ENCODE assay signal across 1 cellular context in the genomic region with DNA sequence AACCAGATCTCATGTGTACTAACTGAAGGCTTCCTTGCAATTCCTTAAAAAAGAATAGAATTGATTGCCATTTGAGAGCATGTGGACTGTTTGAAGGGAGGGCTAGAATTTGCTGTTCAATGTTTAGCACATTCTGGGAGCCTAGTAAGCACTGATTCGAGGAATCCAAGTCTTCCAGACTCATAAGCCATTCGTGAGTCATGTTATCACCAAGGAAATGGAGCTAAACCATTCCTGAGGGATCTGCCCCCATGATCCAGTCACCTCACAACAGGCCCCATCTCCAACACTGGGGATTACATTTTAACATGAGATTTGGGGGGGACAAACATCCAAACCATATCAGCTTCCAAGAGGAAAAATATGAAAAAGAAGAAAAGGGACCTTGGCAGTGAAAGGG.
TF ChIP-seq lines count a peak whose summit lies in the region.

No MANE protein-coding gene starts in this region.

TF ChIP-seq in WTC11, 78 proteins besides CTCF, POLR2A, EP300 and RAD21 (continued from another document):
- TF ChIP-seq PRDM15 (CRISPR knock-in tag; IDR thresholded peaks at IDR 0.05) = no peak
- no peak for TF ChIP-seq ZNF219 (CRISPR knock-in tag; IDR thresholded peaks at IDR 0.05; ENCODE audit: borderline replicate concordance)
- TF ChIP-seq GTF2I (CRISPR knock-in tag; conservative IDR thresholded peaks at IDR 0.05) = no peak
- no peak for TF ChIP-seq NR3C1 (CRISPR knock-in tag; conservative IDR thresholded peaks at IDR 0.05; ENCODE audit: low read depth)
- TF ChIP-seq ATF2 (CRISPR knock-in tag; IDR thresholded peaks at IDR 0.05; ENCODE audit: borderline replicate concordance, low read depth) = no peak
- TF ChIP-seq ZNF423 (CRISPR knock-in tag; IDR thresholded peaks at IDR 0.05) = no peak
- TF ChIP-seq SP1 (CRISPR knock-in tag; conservative IDR thresholded peaks at IDR 0.05) = no peak
- TF ChIP-seq, protein P1, sequence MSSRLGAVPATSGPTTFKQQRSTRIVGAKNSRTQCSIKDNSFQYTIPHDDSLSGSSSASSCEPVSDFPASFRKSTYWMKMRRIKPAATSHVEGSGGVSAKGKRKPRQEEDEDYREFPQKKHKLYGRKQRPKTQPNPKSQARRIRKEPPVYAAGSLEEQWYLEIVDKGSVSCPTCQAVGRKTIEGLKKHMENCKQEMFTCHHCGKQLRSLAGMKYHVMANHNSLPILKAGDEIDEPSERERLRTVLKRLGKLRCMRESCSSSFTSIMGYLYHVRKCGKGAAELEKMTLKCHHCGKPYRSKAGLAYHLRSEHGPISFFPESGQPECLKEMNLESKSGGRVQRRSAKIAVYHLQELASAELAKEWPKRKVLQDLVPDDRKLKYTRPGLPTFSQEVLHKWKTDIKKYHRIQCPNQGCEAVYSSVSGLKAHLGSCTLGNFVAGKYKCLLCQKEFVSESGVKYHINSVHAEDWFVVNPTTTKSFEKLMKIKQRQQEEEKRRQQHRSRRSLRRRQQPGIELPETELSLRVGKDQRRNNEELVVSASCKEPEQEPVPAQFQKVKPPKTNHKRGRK (CRISPR knock-in tag; IDR thresholded peaks at IDR 0.05; ENCODE audit: borderline replicate concordance) = no peak
- TF ChIP-seq, protein P2, sequence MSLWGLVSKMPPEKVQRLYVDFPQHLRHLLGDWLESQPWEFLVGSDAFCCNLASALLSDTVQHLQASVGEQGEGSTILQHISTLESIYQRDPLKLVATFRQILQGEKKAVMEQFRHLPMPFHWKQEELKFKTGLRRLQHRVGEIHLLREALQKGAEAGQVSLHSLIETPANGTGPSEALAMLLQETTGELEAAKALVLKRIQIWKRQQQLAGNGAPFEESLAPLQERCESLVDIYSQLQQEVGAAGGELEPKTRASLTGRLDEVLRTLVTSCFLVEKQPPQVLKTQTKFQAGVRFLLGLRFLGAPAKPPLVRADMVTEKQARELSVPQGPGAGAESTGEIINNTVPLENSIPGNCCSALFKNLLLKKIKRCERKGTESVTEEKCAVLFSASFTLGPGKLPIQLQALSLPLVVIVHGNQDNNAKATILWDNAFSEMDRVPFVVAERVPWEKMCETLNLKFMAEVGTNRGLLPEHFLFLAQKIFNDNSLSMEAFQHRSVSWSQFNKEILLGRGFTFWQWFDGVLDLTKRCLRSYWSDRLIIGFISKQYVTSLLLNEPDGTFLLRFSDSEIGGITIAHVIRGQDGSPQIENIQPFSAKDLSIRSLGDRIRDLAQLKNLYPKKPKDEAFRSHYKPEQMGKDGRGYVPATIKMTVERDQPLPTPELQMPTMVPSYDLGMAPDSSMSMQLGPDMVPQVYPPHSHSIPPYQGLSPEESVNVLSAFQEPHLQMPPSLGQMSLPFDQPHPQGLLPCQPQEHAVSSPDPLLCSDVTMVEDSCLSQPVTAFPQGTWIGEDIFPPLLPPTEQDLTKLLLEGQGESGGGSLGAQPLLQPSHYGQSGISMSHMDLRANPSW (CRISPR knock-in tag; conservative IDR thresholded peaks at IDR 0.05; ENCODE audit: low read depth) = no peak
- no peak for TF ChIP-seq TEAD1 (CRISPR knock-in tag; IDR thresholded peaks at IDR 0.05)
- no peak for TF ChIP-seq CDX4 (CRISPR knock-in tag; IDR thresholded peaks at IDR 0.05; ENCODE audit: borderline replicate concordance)
- no peak for TF ChIP-seq ATF1 (CRISPR knock-in tag; IDR thresholded peaks at IDR 0.05)
- TF ChIP-seq, protein P3, sequence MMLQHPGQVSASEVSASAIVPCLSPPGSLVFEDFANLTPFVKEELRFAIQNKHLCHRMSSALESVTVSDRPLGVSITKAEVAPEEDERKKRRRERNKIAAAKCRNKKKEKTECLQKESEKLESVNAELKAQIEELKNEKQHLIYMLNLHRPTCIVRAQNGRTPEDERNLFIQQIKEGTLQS (CRISPR knock-in tag; conservative IDR thresholded peaks at IDR 0.05) = no peak
- TF ChIP-seq ZSCAN18 (CRISPR knock-in tag; IDR thresholded peaks at IDR 0.05) = no peak
